In the genomic region with DNA sequence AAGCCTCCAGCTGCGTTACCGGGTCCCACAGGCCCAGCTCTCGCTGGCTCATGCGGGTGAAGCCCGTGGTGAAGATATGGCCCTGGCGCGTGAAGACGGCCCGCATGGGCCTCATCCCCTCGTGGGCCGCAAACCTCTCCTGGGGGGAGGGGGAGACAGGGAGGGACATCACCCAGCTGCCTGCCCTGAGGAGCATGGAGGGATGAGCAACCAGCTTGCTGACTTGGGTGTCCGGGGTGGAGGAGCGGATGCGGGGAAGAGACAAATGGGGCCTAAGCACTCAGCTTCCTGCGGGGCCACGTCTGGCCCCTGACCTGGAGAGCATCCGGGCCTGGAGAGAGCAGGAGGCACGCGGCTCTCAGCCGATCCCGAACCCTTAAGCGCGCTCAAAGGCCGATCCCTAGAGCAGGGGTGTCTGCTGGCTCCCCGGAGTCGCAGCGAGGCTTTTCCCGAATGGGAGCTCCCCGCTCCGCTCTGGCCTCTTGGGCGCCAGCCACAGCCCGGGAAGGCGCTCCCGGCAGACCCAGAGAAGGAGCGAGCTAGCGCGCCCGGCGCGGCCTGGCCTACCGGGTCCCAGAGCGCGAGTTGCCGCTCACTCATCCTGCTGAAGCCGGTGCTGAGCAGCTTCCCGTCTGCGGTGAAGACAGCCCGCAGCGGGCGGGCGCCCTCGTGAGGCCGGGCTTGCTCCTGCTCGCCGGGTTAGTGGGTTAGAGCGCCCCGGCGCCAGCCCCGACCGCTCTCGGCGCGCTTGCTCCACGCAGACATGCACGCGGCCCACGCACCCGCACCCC, we compare ENCODE assay signal across 1 cellular context.
TF ChIP-seq lines count a peak whose summit lies in the region.

No MANE protein-coding gene starts in this region.

TF ChIP-seq in IMR-90, 13 proteins besides CTCF, POLR2A, EP300 and RAD21 (continued from another document):
- TF ChIP-seq NFE2L2 (IDR thresholded peaks at IDR 0.05; ENCODE audit: low read depth, low read length) (no peak), MXI1 (IDR thresholded peaks at IDR 0.05; ENCODE audit: borderline replicate concordance, low read depth, low read length) (no peak), CEBPB (IDR thresholded peaks at IDR 0.05; ENCODE audit: low read depth, low read length) (no peak), FOS (IDR thresholded peaks at IDR 0.05; ENCODE audit: low read depth, low read length) (no peak)
- TF ChIP-seq, protein P1, sequence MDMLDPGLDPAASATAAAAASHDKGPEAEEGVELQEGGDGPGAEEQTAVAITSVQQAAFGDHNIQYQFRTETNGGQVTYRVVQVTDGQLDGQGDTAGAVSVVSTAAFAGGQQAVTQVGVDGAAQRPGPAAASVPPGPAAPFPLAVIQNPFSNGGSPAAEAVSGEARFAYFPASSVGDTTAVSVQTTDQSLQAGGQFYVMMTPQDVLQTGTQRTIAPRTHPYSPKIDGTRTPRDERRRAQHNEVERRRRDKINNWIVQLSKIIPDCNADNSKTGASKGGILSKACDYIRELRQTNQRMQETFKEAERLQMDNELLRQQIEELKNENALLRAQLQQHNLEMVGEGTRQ (IDR thresholded peaks at IDR 0.05; ENCODE audit: low read depth, low read length): no peak
